1 cellular context compared by ENCODE assay signal in the genomic region with DNA sequence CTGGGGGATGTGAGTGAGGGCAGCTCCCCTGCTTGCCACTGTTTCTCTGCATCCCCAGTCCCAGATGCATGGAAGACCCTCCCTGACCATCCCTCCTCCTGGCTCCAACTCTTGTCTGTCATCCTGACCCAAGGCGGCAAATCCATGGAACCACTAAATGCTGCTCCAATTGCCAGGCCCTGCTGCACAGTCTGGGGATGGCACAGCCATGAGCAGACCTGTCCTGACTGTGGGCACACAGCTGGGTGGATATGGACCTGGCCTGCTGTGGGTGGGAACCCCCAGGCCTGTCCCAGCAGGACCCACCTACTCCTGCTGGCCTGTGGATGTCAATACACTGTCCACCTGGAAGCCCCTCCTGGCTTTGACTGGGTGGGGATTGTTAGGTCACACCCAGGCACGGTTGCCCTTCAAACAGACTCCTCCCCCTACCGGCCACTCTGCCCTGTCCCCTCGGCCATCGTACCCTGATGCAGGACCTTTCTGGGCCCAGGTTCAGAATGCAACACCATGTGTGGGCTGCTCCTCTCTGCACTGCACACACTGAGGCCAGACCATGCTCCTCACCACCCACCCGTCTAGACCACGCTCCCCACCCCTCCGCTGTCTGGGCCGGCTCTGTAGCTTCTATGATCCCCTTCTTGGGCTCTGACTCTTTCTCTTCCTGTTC.
TF ChIP-seq lines count a peak whose summit lies in the region.

No MANE protein-coding gene starts in this region.

TF ChIP-seq in H1, 55 proteins besides CTCF, POLR2A, EP300 and RAD21:
- TF ChIP-seq NANOG (IDR thresholded peaks at IDR 0.05; ENCODE audit: insufficient read depth, low read depth, low read length, poor library complexity, severe bottlenecking) (no peak), SP1 (IDR thresholded peaks at IDR 0.05; ENCODE audit: low read depth, low read length) (no peak), EGR1 (IDR thresholded peaks at IDR 0.05; ENCODE audit: borderline replicate concordance, low read depth, low read length) (no peak), CHD2 (IDR thresholded peaks at IDR 0.05; ENCODE audit: low read length) (no peak), TCF12 (IDR thresholded peaks at IDR 0.05; ENCODE audit: low read depth, low read length) (no peak), CREB1 (IDR thresholded peaks at IDR 0.05) (no peak), GTF2F1 (IDR thresholded peaks at IDR 0.05; ENCODE audit: borderline replicate concordance, low read depth, low read length) (no peak), NRF1 (IDR thresholded peaks at IDR 0.05; ENCODE audit: low read depth, low read length) (no peak)
- TF ChIP-seq, protein P1, sequence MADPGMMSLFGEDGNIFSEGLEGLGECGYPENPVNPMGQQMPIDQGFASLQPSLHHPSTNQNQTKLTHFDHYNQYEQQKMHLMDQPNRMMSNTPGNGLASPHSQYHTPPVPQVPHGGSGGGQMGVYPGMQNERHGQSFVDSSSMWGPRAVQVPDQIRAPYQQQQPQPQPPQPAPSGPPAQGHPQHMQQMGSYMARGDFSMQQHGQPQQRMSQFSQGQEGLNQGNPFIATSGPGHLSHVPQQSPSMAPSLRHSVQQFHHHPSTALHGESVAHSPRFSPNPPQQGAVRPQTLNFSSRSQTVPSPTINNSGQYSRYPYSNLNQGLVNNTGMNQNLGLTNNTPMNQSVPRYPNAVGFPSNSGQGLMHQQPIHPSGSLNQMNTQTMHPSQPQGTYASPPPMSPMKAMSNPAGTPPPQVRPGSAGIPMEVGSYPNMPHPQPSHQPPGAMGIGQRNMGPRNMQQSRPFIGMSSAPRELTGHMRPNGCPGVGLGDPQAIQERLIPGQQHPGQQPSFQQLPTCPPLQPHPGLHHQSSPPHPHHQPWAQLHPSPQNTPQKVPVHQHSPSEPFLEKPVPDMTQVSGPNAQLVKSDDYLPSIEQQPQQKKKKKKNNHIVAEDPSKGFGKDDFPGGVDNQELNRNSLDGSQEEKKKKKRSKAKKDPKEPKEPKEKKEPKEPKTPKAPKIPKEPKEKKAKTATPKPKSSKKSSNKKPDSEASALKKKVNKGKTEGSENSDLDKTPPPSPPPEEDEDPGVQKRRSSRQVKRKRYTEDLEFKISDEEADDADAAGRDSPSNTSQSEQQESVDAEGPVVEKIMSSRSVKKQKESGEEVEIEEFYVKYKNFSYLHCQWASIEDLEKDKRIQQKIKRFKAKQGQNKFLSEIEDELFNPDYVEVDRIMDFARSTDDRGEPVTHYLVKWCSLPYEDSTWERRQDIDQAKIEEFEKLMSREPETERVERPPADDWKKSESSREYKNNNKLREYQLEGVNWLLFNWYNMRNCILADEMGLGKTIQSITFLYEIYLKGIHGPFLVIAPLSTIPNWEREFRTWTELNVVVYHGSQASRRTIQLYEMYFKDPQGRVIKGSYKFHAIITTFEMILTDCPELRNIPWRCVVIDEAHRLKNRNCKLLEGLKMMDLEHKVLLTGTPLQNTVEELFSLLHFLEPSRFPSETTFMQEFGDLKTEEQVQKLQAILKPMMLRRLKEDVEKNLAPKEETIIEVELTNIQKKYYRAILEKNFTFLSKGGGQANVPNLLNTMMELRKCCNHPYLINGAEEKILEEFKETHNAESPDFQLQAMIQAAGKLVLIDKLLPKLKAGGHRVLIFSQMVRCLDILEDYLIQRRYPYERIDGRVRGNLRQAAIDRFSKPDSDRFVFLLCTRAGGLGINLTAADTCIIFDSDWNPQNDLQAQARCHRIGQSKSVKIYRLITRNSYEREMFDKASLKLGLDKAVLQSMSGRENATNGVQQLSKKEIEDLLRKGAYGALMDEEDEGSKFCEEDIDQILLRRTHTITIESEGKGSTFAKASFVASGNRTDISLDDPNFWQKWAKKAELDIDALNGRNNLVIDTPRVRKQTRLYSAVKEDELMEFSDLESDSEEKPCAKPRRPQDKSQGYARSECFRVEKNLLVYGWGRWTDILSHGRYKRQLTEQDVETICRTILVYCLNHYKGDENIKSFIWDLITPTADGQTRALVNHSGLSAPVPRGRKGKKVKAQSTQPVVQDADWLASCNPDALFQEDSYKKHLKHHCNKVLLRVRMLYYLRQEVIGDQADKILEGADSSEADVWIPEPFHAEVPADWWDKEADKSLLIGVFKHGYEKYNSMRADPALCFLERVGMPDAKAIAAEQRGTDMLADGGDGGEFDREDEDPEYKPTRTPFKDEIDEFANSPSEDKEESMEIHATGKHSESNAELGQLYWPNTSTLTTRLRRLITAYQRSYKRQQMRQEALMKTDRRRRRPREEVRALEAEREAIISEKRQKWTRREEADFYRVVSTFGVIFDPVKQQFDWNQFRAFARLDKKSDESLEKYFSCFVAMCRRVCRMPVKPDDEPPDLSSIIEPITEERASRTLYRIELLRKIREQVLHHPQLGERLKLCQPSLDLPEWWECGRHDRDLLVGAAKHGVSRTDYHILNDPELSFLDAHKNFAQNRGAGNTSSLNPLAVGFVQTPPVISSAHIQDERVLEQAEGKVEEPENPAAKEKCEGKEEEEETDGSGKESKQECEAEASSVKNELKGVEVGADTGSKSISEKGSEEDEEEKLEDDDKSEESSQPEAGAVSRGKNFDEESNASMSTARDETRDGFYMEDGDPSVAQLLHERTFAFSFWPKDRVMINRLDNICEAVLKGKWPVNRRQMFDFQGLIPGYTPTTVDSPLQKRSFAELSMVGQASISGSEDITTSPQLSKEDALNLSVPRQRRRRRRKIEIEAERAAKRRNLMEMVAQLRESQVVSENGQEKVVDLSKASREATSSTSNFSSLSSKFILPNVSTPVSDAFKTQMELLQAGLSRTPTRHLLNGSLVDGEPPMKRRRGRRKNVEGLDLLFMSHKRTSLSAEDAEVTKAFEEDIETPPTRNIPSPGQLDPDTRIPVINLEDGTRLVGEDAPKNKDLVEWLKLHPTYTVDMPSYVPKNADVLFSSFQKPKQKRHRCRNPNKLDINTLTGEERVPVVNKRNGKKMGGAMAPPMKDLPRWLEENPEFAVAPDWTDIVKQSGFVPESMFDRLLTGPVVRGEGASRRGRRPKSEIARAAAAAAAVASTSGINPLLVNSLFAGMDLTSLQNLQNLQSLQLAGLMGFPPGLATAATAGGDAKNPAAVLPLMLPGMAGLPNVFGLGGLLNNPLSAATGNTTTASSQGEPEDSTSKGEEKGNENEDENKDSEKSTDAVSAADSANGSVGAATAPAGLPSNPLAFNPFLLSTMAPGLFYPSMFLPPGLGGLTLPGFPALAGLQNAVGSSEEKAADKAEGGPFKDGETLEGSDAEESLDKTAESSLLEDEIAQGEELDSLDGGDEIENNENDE (IDR thresholded peaks at IDR 0.05; ENCODE audit: insufficient replicate concordance, low read length): no peak
- TF ChIP-seq, protein P2, sequence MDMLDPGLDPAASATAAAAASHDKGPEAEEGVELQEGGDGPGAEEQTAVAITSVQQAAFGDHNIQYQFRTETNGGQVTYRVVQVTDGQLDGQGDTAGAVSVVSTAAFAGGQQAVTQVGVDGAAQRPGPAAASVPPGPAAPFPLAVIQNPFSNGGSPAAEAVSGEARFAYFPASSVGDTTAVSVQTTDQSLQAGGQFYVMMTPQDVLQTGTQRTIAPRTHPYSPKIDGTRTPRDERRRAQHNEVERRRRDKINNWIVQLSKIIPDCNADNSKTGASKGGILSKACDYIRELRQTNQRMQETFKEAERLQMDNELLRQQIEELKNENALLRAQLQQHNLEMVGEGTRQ (IDR thresholded peaks at IDR 0.05; ENCODE audit: low read length): no peak
